Comparison of ENCODE assay signal across 12 cellular contexts in the genomic region with DNA sequence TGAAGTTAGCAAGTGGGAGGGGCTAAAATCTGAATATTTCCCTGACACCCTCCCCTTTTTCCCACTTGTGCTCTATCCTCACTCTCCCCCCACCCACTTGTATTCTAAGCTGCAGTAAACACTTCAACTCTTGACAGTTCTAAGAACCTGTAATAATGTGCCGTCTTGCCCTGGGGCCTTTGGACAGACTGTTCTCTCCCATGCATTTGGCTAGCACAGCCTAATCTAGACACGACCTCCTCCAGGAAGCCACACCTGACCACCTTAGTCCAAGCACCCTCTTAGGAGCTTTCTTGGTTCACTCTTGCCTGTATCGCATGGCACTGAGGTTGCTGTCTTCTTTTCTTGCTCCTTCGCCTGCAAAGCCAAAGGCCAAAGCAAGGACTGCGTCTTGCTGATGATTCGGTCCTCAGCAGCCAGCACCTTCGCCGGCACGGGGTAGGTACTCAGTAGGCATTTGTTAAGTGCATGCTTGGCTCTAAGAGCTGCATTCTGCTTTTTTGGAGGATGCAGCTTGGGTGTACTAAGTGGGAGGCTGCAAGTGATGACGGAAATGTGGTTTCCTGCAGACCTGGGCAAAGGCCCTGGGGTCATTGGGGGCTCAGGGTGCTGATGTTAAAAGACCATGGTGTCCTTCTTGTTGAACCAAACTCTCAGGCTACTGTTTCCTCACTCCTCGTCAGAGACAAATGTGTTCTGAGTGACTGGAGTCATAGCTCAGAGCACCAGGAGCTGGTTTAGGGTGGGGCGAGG. TPM values are rescaled to one million over a fixed set of nuclear protein-coding genes. Genes with fewer than 3 reads are reported as not detected.
DNase-seq lines count a peak whose midpoint lies in the region; FAIRE-seq and TF ChIP-seq lines count a peak whose summit lies in the region.
"Had no signal": no experiment of that assay in that cellular context is flagged by ENCODE, and none has a peak within 500 bp of the region (broad histone marks: within the 10 kb centered on the region; RNA-seq: fewer than 3 reads in every experiment).

No MANE protein-coding gene starts in this region.

- no peaks in the 10 kb centered on the region for H3K36me3 ChIP-seq in hepatocyte (replicated peaks; ENCODE audit: insufficient read depth, low read depth)
- no peaks in the 10 kb centered on the region for H3K36me3 ChIP-seq in suprapubic skin

- H3K4me3 Mint-ChIP-seq in activated naive CD8-positive, alpha-beta T cell: peak overlapping the region; percentile 13
- H3K4me3 Mint-ChIP-seq in activated naive CD8-positive, alpha-beta T cell treated with anti-CD3 and anti-CD28 coated beads for 36 hours: no peak overlapping the region
- no peak overlapping the region for H3K4me3 Mint-ChIP-seq in activated CD4-positive, alpha-beta memory T cell treated with anti-CD3 and anti-CD28 coated beads for 36 hours

- WGBS in hepatocyte (ENCODE audit: low lambda C conversion rate, missing lambda C conversion rate): 69% methylated on average over 12 of the region's 12 CpGs
- 68% methylated on average over 12 of the region's 12 CpGs for WGBS in suprapubic skin

- no peaks in the 10 kb centered on the region for H3K36me3 Mint-ChIP-seq in activated naive CD8-positive, alpha-beta T cell
- H3K36me3 Mint-ChIP-seq in activated naive CD8-positive, alpha-beta T cell treated with anti-CD3 and anti-CD28 coated beads for 36 hours: peaks cover 7% of the 10 kb centered on the region
- H3K36me3 Mint-ChIP-seq in activated CD4-positive, alpha-beta memory T cell treated with anti-CD3 and anti-CD28 coated beads for 36 hours: peaks cover 2% of the 10 kb centered on the region

- no peak for TF ChIP-seq POLR2A in suprapubic skin (IDR thresholded peaks at IDR 0.05)
- no peak for TF ChIP-seq POLR2A in GM12891 (IDR thresholded peaks at IDR 0.05; ENCODE audit: low read depth, low read length)

- H3K4me2 ChIP-seq in hepatocyte: peak overlapping the region; percentile 84

- no peak for FAIRE-seq in GM12891 (lab: Jason Lieb, UNC)
- FAIRE-seq: GM12892 had no signal

- H3K27ac Mint-ChIP-seq in activated naive CD8-positive, alpha-beta T cell: no peak overlapping the region
- no peak overlapping the region for H3K27ac Mint-ChIP-seq in activated naive CD8-positive, alpha-beta T cell treated with anti-CD3 and anti-CD28 coated beads for 36 hours
- H3K27ac Mint-ChIP-seq in activated CD4-positive, alpha-beta memory T cell treated with anti-CD3 and anti-CD28 coated beads for 36 hours: peak overlapping the region; percentile 29

- no peaks in the 10 kb centered on the region for H4K20me1 ChIP-seq in hepatocyte (ENCODE audit: insufficient read depth, poor library complexity, severe bottlenecking)

- no peak overlapping the region for H3K4me3 ChIP-seq in hepatocyte
- H3K4me3 ChIP-seq in suprapubic skin: peak overlapping the region; percentile 91

- CTCF ChIA-PET in activated CD4-positive, alpha-beta memory T cell treated with anti-CD3 and anti-CD28 coated beads for 36 hours (lab: Charles Lee): interaction anchor here (0.8 to 1.3 kb wide), 5 partner anchors 28 to 109 kb away, joined by 3 read pairs; no protein-coding TSS in a partner anchor

- no peaks in the 10 kb centered on the region for H3K27me3 ChIP-seq in hepatocyte
- no peaks in the 10 kb centered on the region for H3K27me3 ChIP-seq in suprapubic skin

- POLR2A ChIA-PET in activated CD4-positive, alpha-beta memory T cell treated with anti-CD3 and anti-CD28 coated beads for 36 hours (lab: Charles Lee): no interaction called here

- TF ChIP-seq EP300 in suprapubic skin (IDR thresholded peaks at IDR 0.05): no peak

- H3K9me3 Mint-ChIP-seq in activated naive CD8-positive, alpha-beta T cell (ENCODE audit: low read depth): no peaks in the 10 kb centered on the region
- no peaks in the 10 kb centered on the region for H3K9me3 Mint-ChIP-seq in activated naive CD8-positive, alpha-beta T cell treated with anti-CD3 and anti-CD28 coated beads for 36 hours
- no peaks in the 10 kb centered on the region for H3K9me3 Mint-ChIP-seq in activated CD4-positive, alpha-beta memory T cell treated with anti-CD3 and anti-CD28 coated beads for 36 hours

- no peak for DNase-seq in activated naive CD8-positive, alpha-beta T cell treated with anti-CD3 and anti-CD28 coated beads for 36 hours
- no peak for DNase-seq in activated CD4-positive, alpha-beta memory T cell treated with anti-CD3 and anti-CD28 coated beads for 36 hours
- DNase-seq in hepatocyte (ENCODE audit: low spot score) (no peak), suprapubic skin (ENCODE audit: low spot score in 2 of 2) (no peak), NCI-H2081 (lab: John Stamatoyannopoulos, UW) (no peak), inferior parietal cortex (ENCODE audit: extremely low spot score) (no peak), GM12891 (ENCODE audit: insufficient read length, low spot score) (no peak)
- DNase-seq: activated CD8-positive, alpha-beta memory T cell treated with anti-CD3 and anti-CD28 coated beads, Interleukin-2, amount 50 U/mL, for 4 hours; NCI-H1436 treated with DMSO at 0.1 percent for 48 hours had no signal

- intact Hi-C loops in activated CD4-positive, alpha-beta memory T cell treated with anti-CD3 and anti-CD28 coated beads for 36 hours (cut with micrococcal nuclease): no loop called here

- H3K27me3 Mint-ChIP-seq in activated naive CD8-positive, alpha-beta T cell: no peaks in the 10 kb centered on the region
- H3K27me3 Mint-ChIP-seq in activated naive CD8-positive, alpha-beta T cell treated with anti-CD3 and anti-CD28 coated beads for 36 hours: no peaks in the 10 kb centered on the region
- H3K27me3 Mint-ChIP-seq in activated CD4-positive, alpha-beta memory T cell treated with anti-CD3 and anti-CD28 coated beads for 36 hours: no peaks in the 10 kb centered on the region

- no peak for TF ChIP-seq CTCF in hepatocyte (IDR thresholded peaks at IDR 0.05; ENCODE audit: poor library complexity)
- TF ChIP-seq CTCF in suprapubic skin (IDR thresholded peaks at IDR 0.05): no peak

- H3K4me1 Mint-ChIP-seq in activated naive CD8-positive, alpha-beta T cell (ENCODE audit: low read depth): peaks cover 24% of the 10 kb centered on the region
- peaks cover 32% of the 10 kb centered on the region for H3K4me1 Mint-ChIP-seq in activated naive CD8-positive, alpha-beta T cell treated with anti-CD3 and anti-CD28 coated beads for 36 hours
- H3K4me1 Mint-ChIP-seq in activated CD4-positive, alpha-beta memory T cell treated with anti-CD3 and anti-CD28 coated beads for 36 hours (ENCODE audit: low read depth): peaks cover 27% of the 10 kb centered on the region

- no peaks in the 10 kb centered on the region for H3K9me2 ChIP-seq in hepatocyte (replicated peaks; ENCODE audit: insufficient read depth)

- peak overlapping the region; percentile 96 for H3K27ac ChIP-seq in hepatocyte
- H3K27ac ChIP-seq in suprapubic skin: peak overlapping the region; percentile 87
- H3K27ac ChIP-seq: C4-2B had no signal

- H3K4me1 ChIP-seq in hepatocyte (ENCODE audit: insufficient read depth): peaks cover 38% of the 10 kb centered on the region
- H3K4me1 ChIP-seq in suprapubic skin: peaks cover 42% of the 10 kb centered on the region

- no peaks in the 10 kb centered on the region for H3K9me3 ChIP-seq in hepatocyte (ENCODE audit: low read depth)
- H3K9me3 ChIP-seq in suprapubic skin: no peaks in the 10 kb centered on the region

- peak overlapping the region; percentile 16 for H2AFZ ChIP-seq in hepatocyte

- H3K79me2 ChIP-seq in hepatocyte: peaks cover 22% of the 10 kb centered on the region

TF ChIP-seq in GM12891, 5 proteins besides CTCF, POLR2A, EP300 and RAD21:
- TF ChIP-seq POLR2AphosphoS5 (IDR thresholded peaks at IDR 0.05; ENCODE audit: low read depth, low read length) (no peak), POU2F2 (IDR thresholded peaks at IDR 0.05; ENCODE audit: low read depth, low read length) (no peak), TAF1 (IDR thresholded peaks at IDR 0.05; ENCODE audit: low read depth, low read length) (no peak), SPI1 (IDR thresholded peaks at IDR 0.05; ENCODE audit: low read depth, low read length) (no peak), PAX5 (IDR thresholded peaks at IDR 0.05; ENCODE audit: insufficient read depth, low read length, severe bottlenecking) (no peak)

RNA-seq across cellular contexts. Expression of gene ZNF710, which starts 2.0 kb away (rescaled TPM):
- total RNA-seq in activated naive CD8-positive, alpha-beta T cell treated with anti-CD3 and anti-CD28 coated beads for 36 hours: 10 to 100 TPM; 17.8 to 17.9 TPM
- total RNA-seq in activated CD4-positive, alpha-beta memory T cell treated with anti-CD3 and anti-CD28 coated beads for 36 hours: 10 to 100 TPM; 27.0 to 28.5 TPM
- total RNA-seq in hepatocyte: 14.2 and 17.2 TPM in 2 replicates
- polyA plus RNA-seq in hepatocyte: 14.5 and 19.7 TPM in 2 replicates
- total RNA-seq in suprapubic skin: 10 to 100 TPM; 19.2 to 32.1 (median 25.0) TPM
- 5.9 TPM for polyA plus RNA-seq in GM12891 (2012; ENCODE audit: low read depth, missing spikeins)
